In genomic region chr6:53651764-53652401, GRCh38 we compare ENCODE assay signal across 1 cellular context.
A peak's percentile ranks its signal among the peaks of the same experiment; 100 is the strongest.
TF ChIP-seq lines count a peak whose summit lies in the region.

No MANE protein-coding gene starts in this region.

TF ChIP-seq in HepG2, 621 proteins besides CTCF, POLR2A, EP300 and RAD21 (continued from another document and continues in another):
- TF ChIP-seq ZNF142 (CRISPR knock-in tag; IDR thresholded peaks at IDR 0.05) (peak; percentile 97), HMG20A (CRISPR knock-in tag; IDR thresholded peaks at IDR 0.05; ENCODE audit: borderline replicate concordance) (peak; percentile 61), ZNF282 (IDR thresholded peaks at IDR 0.05; ENCODE audit: partially characterized antibody) (no peak), HOXA5 (CRISPR knock-in tag; IDR thresholded peaks at IDR 0.05) (peak; percentile 98), ZNF44 (CRISPR knock-in tag; IDR thresholded peaks at IDR 0.05) (peak; percentile 99), ARID2 (CRISPR knock-in tag; IDR thresholded peaks at IDR 0.05; ENCODE audit: borderline replicate concordance) (peak; percentile 100), YY1 (IDR thresholded peaks at IDR 0.05; ENCODE audit: insufficient read depth, insufficient replicate concordance, low read depth, low read length) (peak; percentile 77), NFAT5 (CRISPR knock-in tag; IDR thresholded peaks at IDR 0.05) (peak; percentile 97), NFYB (CRISPR knock-in tag; IDR thresholded peaks at IDR 0.05) (peak; percentile 87), ZXDC (CRISPR knock-in tag; IDR thresholded peaks at IDR 0.05) (peak; percentile 98; the same call in 1 of the 2 replicates), XBP1 (CRISPR knock-in tag; IDR thresholded peaks at IDR 0.05) (0 out of 2 replicates have a peak, but pooled peaks have one; percentile 23), ZNF678 (CRISPR knock-in tag; IDR thresholded peaks at IDR 0.05) (peak; percentile 99), BCL6 (CRISPR knock-in tag; IDR thresholded peaks at IDR 0.05) (peak; percentile 85), ZNF709 (CRISPR knock-in tag; IDR thresholded peaks at IDR 0.05) (peak; percentile 99), GATAD2A (CRISPR knock-in tag; IDR thresholded peaks at IDR 0.05) (peak; percentile 84), ZNF597 (CRISPR knock-in tag; IDR thresholded peaks at IDR 0.05) (no peak), ZNF761 (CRISPR knock-in tag; conservative IDR thresholded peaks at IDR 0.05) (peak; percentile 100), CENPBD1 (CRISPR knock-in tag; IDR thresholded peaks at IDR 0.05; ENCODE audit: borderline replicate concordance, low read depth) (peak; percentile 97), ZNF747 (CRISPR knock-in tag; IDR thresholded peaks at IDR 0.05; ENCODE audit: borderline replicate concordance) (peak; percentile 99), DRAP1 (CRISPR knock-in tag; IDR thresholded peaks at IDR 0.05) (peak; percentile 84), GPN1 (CRISPR knock-in tag; IDR thresholded peaks at IDR 0.05; ENCODE audit: borderline replicate concordance) (peak; percentile 91; the same call in 1 of the 2 replicates), SYNCRIP (IDR thresholded peaks at IDR 0.05; ENCODE audit: insufficient read depth, low read depth, low read length) (no peak), MEF2D (CRISPR knock-in tag; IDR thresholded peaks at IDR 0.05) (peak; percentile 90), BRD4 (CRISPR knock-in tag; IDR thresholded peaks at IDR 0.05) (peak; percentile 97; the same call in 1 of the 2 replicates), AHDC1 (CRISPR knock-in tag; IDR thresholded peaks at IDR 0.05; ENCODE audit: borderline replicate concordance) (peak; percentile 74; the same call in 1 of the 2 replicates), THAP11 (CRISPR knock-in tag; IDR thresholded peaks at IDR 0.05) (peak; percentile 84), SATB2 (CRISPR knock-in tag; IDR thresholded peaks at IDR 0.05) (peak; percentile 98), CHD2 (IDR thresholded peaks at IDR 0.05; ENCODE audit: low read depth, low read length) (no peak; the same call in 1 of the 2 replicates), ETS1 (CRISPR knock-in tag; IDR thresholded peaks at IDR 0.05) (peak; percentile 98; the same call in 1 of the 2 replicates), MTF1 (CRISPR knock-in tag; IDR thresholded peaks at IDR 0.05) (peak; percentile 95), ZKSCAN1 (IDR thresholded peaks at IDR 0.05; ENCODE audit: low read length) (no peak), TOPORS (CRISPR knock-in tag; IDR thresholded peaks at IDR 0.05) (peak; percentile 99)
